In the genomic region with DNA sequence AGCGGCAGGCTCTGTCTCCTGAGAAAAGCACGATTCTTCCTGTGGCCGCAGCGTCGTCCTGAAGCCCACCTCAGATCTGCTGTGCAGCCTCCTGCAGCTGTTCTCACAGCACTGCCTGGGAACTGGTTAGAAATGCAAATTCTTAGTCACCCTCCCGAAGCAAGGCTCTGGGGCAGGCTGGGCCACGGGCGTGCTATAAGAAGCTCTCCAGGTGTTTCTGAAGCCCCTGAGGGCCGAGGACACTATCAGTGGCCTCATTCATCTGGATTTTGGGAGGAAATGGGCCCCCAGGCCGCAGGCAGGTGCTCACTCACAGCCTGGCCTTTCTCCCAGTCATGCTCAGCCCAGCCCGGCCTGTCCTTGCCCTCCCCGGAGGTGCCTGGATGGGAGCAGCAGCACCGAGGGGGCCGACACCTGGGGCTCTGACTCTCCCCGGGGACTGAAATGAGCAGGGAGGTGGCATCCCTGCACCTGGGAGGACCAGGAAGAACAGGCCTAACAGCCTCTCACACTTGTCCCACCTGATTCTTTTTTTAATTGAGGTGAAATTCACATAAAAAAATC, we compare ENCODE assay signal across 19 cellular contexts. TPM values are rescaled to one million over a fixed set of nuclear protein-coding genes. Genes with fewer than 3 reads are reported as not detected.
DNase-seq lines count a peak whose midpoint lies in the region; ATAC-seq and TF ChIP-seq lines count a peak whose summit lies in the region.
"Had no signal": no experiment of that assay in that cellular context is flagged by ENCODE, and none has a peak within 500 bp of the region (broad histone marks: within the 10 kb centered on the region; RNA-seq: fewer than 3 reads in every experiment).

No MANE protein-coding gene starts in this region.

- peaks cover 33% of the 10 kb centered on the region for H3K36me3 ChIP-seq in HUES64 (ENCODE audit: insufficient read depth, low read length)

- intact Hi-C loops in left cardiac atrium (cut with DNase I) (no loop called here), posterior vena cava (cut with DNase I) (loop anchor here in 1 of 2 donors (5.0 to 10.0 kb wide), 2 partner anchors 1763 to 1890 kb away; partner anchors contain the start of genes FAHD1 and HAGH)

- H3K4me3 ChIP-seq in GM12865 (ENCODE audit: low read depth, low read length) = no peak overlapping the region
- no peak overlapping the region for H3K4me3 ChIP-seq in HUES64 (ENCODE audit: low read length)
- H3K4me3 ChIP-seq: coronary artery, gastroesophageal sphincter had no signal

- H3K9me3 ChIP-seq in HUES64 (ENCODE audit: insufficient read depth, low read depth, low read length) = no peaks in the 10 kb centered on the region
- H3K9me3 ChIP-seq: Caco-2, gastroesophageal sphincter had no signal

- peak; percentile 53 for ATAC-seq in GM21576 (IDR thresholded peaks at IDR 0.05; ENCODE audit: unreplicated experiment)
- ATAC-seq in left cardiac atrium = no peak
- ATAC-seq: gastroesophageal sphincter, T-helper 17 cell had no signal

- H3K9ac ChIP-seq in HUES64 (ENCODE audit: low read depth, low read length) = peak overlapping the region; percentile 20; the same call in 1 of the 2 replicates

- 72% methylated on average over 15 of the region's 15 CpGs for WGBS in HUES64

- peak; percentile 66 for DNase-seq in GM12865 (ENCODE audit: low read depth)
- DNase-seq in germinal center (ENCODE audit: low spot score) = peak; percentile 78
- no peak for DNase-seq in mesenteric fat pad (ENCODE audit: low spot score)
- no peak for DNase-seq in left cardiac atrium
- no peak for DNase-seq in HK-2 (ENCODE audit: unreplicated experiment)
- no peak for DNase-seq in posterior vena cava (ENCODE audit: low spot score)
- DNase-seq: activated CD4-positive, CD25-positive, alpha-beta regulatory T cell treated with anti-CD3 and anti-CD28 coated beads, Interleukin-2, amount 50 U/mL, for 72 hours; activated naive CD4-positive, alpha-beta T cell; Caco-2; NCI-H2029 treated with DMSO at 0.1 percent for 48 hours; nephron progenitor cell; stimulated activated naive CD4-positive, alpha-beta T cell treated with Interleukin-2 at 50 U/mL for 16 hours; T-helper 17 cell had no signal

- H3K27me3 ChIP-seq in HUES64 (ENCODE audit: insufficient read depth, low read length) = no peaks in the 10 kb centered on the region
- H3K27me3 ChIP-seq: gastroesophageal sphincter had no signal

- H3K4me1 ChIP-seq in HUES64 (ENCODE audit: insufficient read depth, low read length) = no peaks in the 10 kb centered on the region
- H3K4me1 ChIP-seq: Caco-2, gastroesophageal sphincter had no signal

- no peak for TF ChIP-seq CTCF in GM12865 (IDR thresholded peaks at IDR 0.05; ENCODE audit: insufficient read depth, low read depth, low read length, missing control alignments)

- no peak overlapping the region for H3K27ac ChIP-seq in HUES64 (ENCODE audit: low read depth, low read length)
- H3K27ac ChIP-seq: coronary artery, gastroesophageal sphincter had no signal

RNA-seq across cellular contexts. Expression of gene NLRC3, which starts 10.4 kb away (rescaled TPM):
- 0.30 TPM for polyA plus RNA-seq in HUES64 (2013, experiment 1 of 2)
- 0.32 TPM for polyA plus RNA-seq in HUES64 (2013, experiment 2 of 2)
- total RNA-seq in mesenteric fat pad (1.2 TPM), left cardiac atrium (1 to 10 TPM in 1 of 2 donors, under 1 TPM in 1; 0.81 to 1.0 TPM), posterior vena cava (1 to 10 TPM in 1 of 2 donors, under 1 TPM in 1; 0.81 to 1.0 TPM)
- total RNA-seq: Caco-2, MCF 10A had no signal
- polyA plus RNA-seq: AG04450 had no signal

RNA-seq across cellular contexts. Expression of gene SLX4, which starts 23.8 kb away (rescaled TPM):
- polyA plus RNA-seq in HUES64 (2013, experiment 1 of 2) = 6.0 TPM
- polyA plus RNA-seq in HUES64 (2013, experiment 2 of 2) = 7.0 TPM
- total RNA-seq in mesenteric fat pad (4.4 TPM), left cardiac atrium (1 to 10 TPM; 2.5 to 2.8 TPM), posterior vena cava (1 to 10 TPM; 4.5 to 4.9 TPM)

Comparison
In these comparisons a context has a peak if more than half of its experiments do, and no peak if none do; other contexts are left out.
1. DNase-seq: peak in GM12865 (single experiment) and germinal center (single experiment); none in mesenteric fat pad (single experiment), left cardiac atrium (single experiment), HK-2 (single experiment) and posterior vena cava (single experiment).